ENCODE assay signal across 2 cellular contexts in genomic region chr4:173379929-173380328, GRCh38.
TF ChIP-seq lines count a peak whose summit lies in the region.

No MANE protein-coding gene starts in this region.

TF ChIP-seq in HEK293, 187 proteins besides CTCF, POLR2A, EP300 and RAD21:
- peak; percentile 88 for TF ChIP-seq ZNF146 (tag by site-specific recombination; IDR thresholded peaks at IDR 0.05)
- TF ChIP-seq TCF7L2 (IDR thresholded peaks at IDR 0.05; ENCODE audit: borderline replicate concordance, low read depth, low read length), result no peak

TF ChIP-seq in K562, 482 proteins besides CTCF, POLR2A, EP300 and RAD21:
- TF ChIP-seq BRF2 (IDR thresholded peaks at IDR 0.05; ENCODE audit: borderline replicate concordance, insufficient read depth, insufficient read length) (no peak), GATAD2B (IDR thresholded peaks at IDR 0.05; ENCODE audit: borderline replicate concordance) (no peak), ZNF24 (IDR thresholded peaks at IDR 0.05) (peak; percentile 81), CSDE1 (IDR thresholded peaks at IDR 0.05) (no peak), RBM25 (IDR thresholded peaks at IDR 0.05; ENCODE audit: low read depth, low read length, severe bottlenecking) (peak; percentile 43), SMARCA4 (IDR thresholded peaks at IDR 0.05) (no peak), RBM22 (IDR thresholded peaks at IDR 0.05; ENCODE audit: low read depth, low read length, poor library complexity, severe bottlenecking) (no peak), EHMT2 (IDR thresholded peaks at IDR 0.05) (no peak), ZNF444 (CRISPR knock-in tag; IDR thresholded peaks at IDR 0.05) (no peak), ESRRA (IDR thresholded peaks at IDR 0.05; ENCODE audit: borderline replicate concordance, low read depth) (no peak), ZNF146 (CRISPR knock-in tag; IDR thresholded peaks at IDR 0.05; ENCODE audit: unreplicated experiment) (peak; percentile 81), DACH1 (IDR thresholded peaks at IDR 0.05; ENCODE audit: partially characterized antibody) (no peak)
